In genomic region chr2:213147550-213147949, GRCh38 we compare ENCODE assay signal across 14 cellular contexts. TPM values are rescaled to one million over a fixed set of nuclear protein-coding genes. Genes with fewer than 3 reads are reported as not detected.
A peak's percentile ranks its signal among the peaks of the same experiment; 100 is the strongest.
DNase-seq lines count a peak whose midpoint lies in the region; ATAC-seq lines count a peak whose summit lies in the region.
"Had no signal": no experiment of that assay in that cellular context is flagged by ENCODE, and none has a peak within 500 bp of the region (broad histone marks: within the 10 kb centered on the region; RNA-seq: fewer than 3 reads in every experiment).

No MANE protein-coding gene starts in this region.

- peaks cover 29% of the 10 kb centered on the region for H3K4me1 Mint-ChIP-seq in central memory CD8-positive, alpha-beta T cell
- peaks cover 10 to 32% (median 21%) of the 10 kb centered on the region in 4 donors for H3K4me1 Mint-ChIP-seq in CD4-positive, alpha-beta memory T cell

- no peaks in the 10 kb centered on the region for H4K20me1 ChIP-seq in BLaER1 treated with 17β-estradiol and CSF1 and Interleukin-3, amounts not matched to agents 10 nM and 100 nM

- intact Hi-C loops in aorta (cut with DNase I) (loop anchor here in 1 of 2 donors (10.0 kb wide), 1 partner anchor 63 kb away; no protein-coding TSS in a partner anchor), head of caudate nucleus (cut with DNase I) (no loop called here)
- intact Hi-C loops in CD4-positive, alpha-beta memory T cell (cut with micrococcal nuclease) = no loop called here

- H3K27me3 Mint-ChIP-seq in central memory CD8-positive, alpha-beta T cell = peaks cover 25% of the 10 kb centered on the region
- peaks cover 8 to 20% of the 10 kb centered on the region in 2 donors for H3K27me3 Mint-ChIP-seq in CD4-positive, alpha-beta memory T cell

- H3K36me3 Mint-ChIP-seq in central memory CD8-positive, alpha-beta T cell (ENCODE audit: insufficient read depth) = peaks cover 18% of the 10 kb centered on the region
- H3K36me3 Mint-ChIP-seq in CD4-positive, alpha-beta memory T cell = peaks cover 0 to 8% of the 10 kb centered on the region in 2 donors

- ATAC-seq in GM18868 (IDR thresholded peaks at IDR 0.05; ENCODE audit: unreplicated experiment) (peak; percentile 16), aorta (ENCODE audit: low FRiP score) (no peak)
- no peak for ATAC-seq in central memory CD8-positive, alpha-beta T cell (replicated peaks; ENCODE audit: extremely low read depth, poor library complexity, severe bottlenecking)

- H3K4me1 ChIP-seq in BLaER1 treated with 17β-estradiol and CSF1 and Interleukin-3, amounts not matched to agents 10 nM and 100 nM = peaks cover 12 to 34% (median 26%) of the 10 kb centered on the region in 10 experiments
- peaks cover 0 to 3% of the 10 kb centered on the region in 2 donors for H3K4me1 ChIP-seq in aorta (ENCODE audit: control insufficient read depth in 1 of 2, insufficient read depth in 2 of 2, low read length in 2 of 2)
- peaks cover 7% of the 10 kb centered on the region for H3K4me1 ChIP-seq in CD4-positive, alpha-beta memory T cell (ENCODE audit: insufficient read depth, low read length)

- H3K36me3 ChIP-seq in BLaER1 treated with 17β-estradiol and CSF1 and Interleukin-3, amounts not matched to agents 10 nM and 100 nM = peaks cover 0 to 2% (median 0%) of the 10 kb centered on the region in 11 experiments; a peak in 1 of 22 replicates
- H3K36me3 ChIP-seq in aorta (ENCODE audit: control insufficient read depth in 1 of 2, insufficient read depth in 2 of 2, low read length in 1 of 2) = no peaks in the 10 kb centered on the region
- no peaks in the 10 kb centered on the region for H3K36me3 ChIP-seq in CD4-positive, alpha-beta memory T cell (ENCODE audit: insufficient read depth, low read length)
- H3K36me3 ChIP-seq: ascending aorta had no signal

- DNase-seq in Jurkat, Clone E6-1 (ENCODE audit: low read depth, low spot score) = peak; percentile 62
- DNase-seq in central memory CD8-positive, alpha-beta T cell (ENCODE audit: low spot score in 2 of 2) = no peak
- DNase-seq in ureter (ENCODE audit: low spot score) (no peak), aorta (no peak), head of caudate nucleus (no peak)
- DNase-seq in CD4-positive, alpha-beta memory T cell = no peak
- DNase-seq: activated CD4-positive, alpha-beta T cell treated with anti-CD3 and anti-CD28 coated beads for 1 hour; erythroblast; IMR-90; NCI-H2171; stimulated activated CD4-positive, alpha-beta T cell treated with anti-CD3 and anti-CD28 coated beads, Interleukin-12 subunit alpha, Interleukin-12 subunit beta, amount 100 ng/mL, for 4 hours had no signal

- H3K27ac Mint-ChIP-seq in central memory CD8-positive, alpha-beta T cell (ENCODE audit: low read depth) = peak overlapping the region; percentile 93
- peak overlapping the region in 1 of 7 donors; percentile 80 for H3K27ac Mint-ChIP-seq in CD4-positive, alpha-beta memory T cell

- CTCF ChIA-PET in CD4-positive, alpha-beta memory T cell (lab: Charles Lee; ENCODE audit: partially characterized antibody) = no interaction called here

- H3K9me3 Mint-ChIP-seq in central memory CD8-positive, alpha-beta T cell = no peaks in the 10 kb centered on the region
- H3K9me3 Mint-ChIP-seq in CD4-positive, alpha-beta memory T cell = no peaks in the 10 kb centered on the region

- H3K9ac ChIP-seq in BLaER1 treated with 17β-estradiol and CSF1 and Interleukin-3, amounts not matched to agents 10 nM and 100 nM = peak overlapping the region in 1 of 11 experiments; percentile 18; a peak in 1 of 22 replicates

- peak overlapping the region in 9 of 11 experiments; percentile 5 to 89 (median 47); a peak in 11 of 22 replicates for H3K4me2 ChIP-seq in BLaER1 treated with 17β-estradiol and CSF1 and Interleukin-3, amounts not matched to agents 10 nM and 100 nM

- H3K4me3 ChIP-seq in BLaER1 treated with 17β-estradiol and CSF1 and Interleukin-3, amounts not matched to agents 10 nM and 100 nM = peak overlapping the region in 2 of 10 experiments; percentile 13 to 23; a peak in 2 of 20 replicates
- H3K4me3 ChIP-seq in Jurkat, Clone E6-1 (ENCODE audit: low read length) = peak overlapping the region; percentile 63
- H3K4me3 ChIP-seq in aorta (ENCODE audit: low read length in 2 of 2) = no peak overlapping the region
- H3K4me3 ChIP-seq in CD4-positive, alpha-beta memory T cell (ENCODE audit: low read length in 2 of 2) = peak overlapping the region in 1 of 2 donors; percentile 3

- H3K4me3 Mint-ChIP-seq in central memory CD8-positive, alpha-beta T cell = peak overlapping the region; percentile 87
- peak overlapping the region in 2 of 8 donors; percentile 1 to 26 for H3K4me3 Mint-ChIP-seq in CD4-positive, alpha-beta memory T cell

- POLR2A ChIA-PET in CD4-positive, alpha-beta memory T cell (lab: Charles Lee; ENCODE audit: partially characterized antibody) = no interaction called here

- no peaks in the 10 kb centered on the region for H3K9me3 ChIP-seq in BLaER1 treated with 17β-estradiol and CSF1 and Interleukin-3, amounts not matched to agents 10 nM and 100 nM (replicated peaks in 1 of 11)
- no peaks in the 10 kb centered on the region for H3K9me3 ChIP-seq in aorta (ENCODE audit: control insufficient read depth, low read length)
- H3K9me3 ChIP-seq in CD4-positive, alpha-beta memory T cell (ENCODE audit: control insufficient read depth in 1 of 2, low read length in 2 of 2) = no peaks in the 10 kb centered on the region
- H3K9me3 ChIP-seq: ascending aorta had no signal

- H3K27me3 ChIP-seq in BLaER1 treated with 17β-estradiol and CSF1 and Interleukin-3, amounts not matched to agents 10 nM and 100 nM = peaks cover 0 to 15% (median 6%) of the 10 kb centered on the region in 11 experiments; a peak in 11 of 22 replicates
- H3K27me3 ChIP-seq in aorta (ENCODE audit: control insufficient read depth in 1 of 2, insufficient read depth in 2 of 2, low read length in 1 of 2) = no peaks in the 10 kb centered on the region
- no peaks in the 10 kb centered on the region for H3K27me3 ChIP-seq in CD4-positive, alpha-beta memory T cell (ENCODE audit: insufficient read depth, low read length)
- H3K27me3 ChIP-seq: ascending aorta had no signal

- WGBS in aorta, 2 donors = 96 to 98% methylated on average over 2 of the region's 2 CpGs

- no peak overlapping the region for H3K27ac ChIP-seq in BLaER1 treated with 17β-estradiol and CSF1 and Interleukin-3, amounts not matched to agents 10 nM and 100 nM
- H3K27ac ChIP-seq in aorta (ENCODE audit: low read depth in 1 of 2, low read length in 2 of 2) = no peak overlapping the region
- no peak overlapping the region for H3K27ac ChIP-seq in CD4-positive, alpha-beta memory T cell (ENCODE audit: low read depth, low read length)
- H3K27ac ChIP-seq: ascending aorta had no signal

RNA-seq across cellular contexts. Expression of gene IKZF2, which starts 3.9 kb away (rescaled TPM):
- 45.7 TPM for polyA plus RNA-seq in Jurkat, Clone E6-1 (2012; ENCODE audit: insufficient read depth, insufficient read length)
- 118 TPM for total RNA-seq in ureter
- 10 to 100 TPM in 1 of 2 donors, 1 to 10 TPM in 1; 9.9 to 17.1 TPM for total RNA-seq in aorta
- 1 to 10 TPM in 1 of 2 donors, under 1 TPM in 1; 0.63 to 1.4 TPM for polyA plus RNA-seq in aorta
- 10 to 100 TPM; 13.2 to 15.0 TPM for total RNA-seq in CD4-positive, alpha-beta memory T cell
- under 1 TPM; 0.14 to 0.67 TPM for polyA plus RNA-seq in CD4-positive, alpha-beta memory T cell
